ENCODE assay signal across 8 cellular contexts in genomic region chr16:67542464-67542863, GRCh38. TPM values are rescaled to one million over a fixed set of nuclear protein-coding genes. Genes with fewer than 3 reads are reported as not detected.
DNase-seq lines count a peak whose midpoint lies in the region; ATAC-seq and TF ChIP-seq lines count a peak whose summit lies in the region.

No MANE protein-coding gene starts in this region.

- peak; percentile 89 for DNase-seq in MV-4-11 (lab: John Stamatoyannopoulos, UW)
- DNase-seq in activated CD4-positive, alpha-beta memory T cell treated with anti-CD3 and anti-CD28 coated beads for 36 hours = peak; percentile 77
- DNase-seq in erythroblast (lab: John Stamatoyannopoulos, UW) = peak; percentile 81 to 89
- DNase-seq in stimulated activated CD4-positive, alpha-beta T cell treated with anti-CD3 and anti-CD28 coated beads, Interleukin-2, amount 100 ng/mL, for 4 hours (ENCODE audit: low read depth) = peak; percentile 49
- no peak for DNase-seq in type B pancreatic cell (ENCODE audit: extremely low spot score, unreplicated experiment)
- no peak for DNase-seq in superior temporal gyrus (ENCODE audit: extremely low spot score)
- no peak for DNase-seq in NCI-H1436 (lab: John Stamatoyannopoulos, UW)

- H3K36me3 Mint-ChIP-seq in activated CD4-positive, alpha-beta memory T cell treated with anti-CD3 and anti-CD28 coated beads for 36 hours = peaks cover 7% of the 10 kb centered on the region
- peaks cover 10% of the 10 kb centered on the region for H3K36me3 Mint-ChIP-seq in type B pancreatic cell

- peak overlapping the region; percentile 54 for H3K27ac Mint-ChIP-seq in activated CD4-positive, alpha-beta memory T cell treated with anti-CD3 and anti-CD28 coated beads for 36 hours
- no peak overlapping the region for H3K27ac Mint-ChIP-seq in type B pancreatic cell

- no peak for TF ChIP-seq CTCF in type B pancreatic cell (conservative IDR thresholded peaks at IDR 0.05)

- intact Hi-C loops in activated CD4-positive, alpha-beta memory T cell treated with anti-CD3 and anti-CD28 coated beads for 36 hours (cut with micrococcal nuclease) = no loop called here

- H3K27me3 Mint-ChIP-seq in activated CD4-positive, alpha-beta memory T cell treated with anti-CD3 and anti-CD28 coated beads for 36 hours = no peaks in the 10 kb centered on the region
- H3K27me3 Mint-ChIP-seq in type B pancreatic cell = peaks cover 11% of the 10 kb centered on the region

- no peak overlapping the region for H3K4me3 Mint-ChIP-seq in activated CD4-positive, alpha-beta memory T cell treated with anti-CD3 and anti-CD28 coated beads for 36 hours
- no peak overlapping the region for H3K4me3 Mint-ChIP-seq in type B pancreatic cell

- no peak for TF ChIP-seq POLR2A in erythroblast (IDR thresholded peaks at IDR 0.05; ENCODE audit: low read length)

- POLR2A ChIA-PET in activated CD4-positive, alpha-beta memory T cell treated with anti-CD3 and anti-CD28 coated beads for 36 hours (lab: Charles Lee) = no interaction called here

- peaks cover 29% of the 10 kb centered on the region for H3K4me1 Mint-ChIP-seq in activated CD4-positive, alpha-beta memory T cell treated with anti-CD3 and anti-CD28 coated beads for 36 hours (ENCODE audit: low read depth)
- H3K4me1 Mint-ChIP-seq in type B pancreatic cell (ENCODE audit: unreplicated experiment) = peaks cover 9% of the 10 kb centered on the region

- CTCF ChIA-PET in activated CD4-positive, alpha-beta memory T cell treated with anti-CD3 and anti-CD28 coated beads for 36 hours (lab: Charles Lee) = interaction anchor here (0.6 to 1.8 kb wide), 3 partner anchors 49 to 126 kb away, joined by 3 to 4 read pairs (median 3); partner anchors contain the start of gene ATP6V0D1

- ATAC-seq in GM18511 (IDR thresholded peaks at IDR 0.05; ENCODE audit: unreplicated experiment) = peak; percentile 37

- no peaks in the 10 kb centered on the region for H3K9me3 Mint-ChIP-seq in activated CD4-positive, alpha-beta memory T cell treated with anti-CD3 and anti-CD28 coated beads for 36 hours
- no peaks in the 10 kb centered on the region for H3K9me3 Mint-ChIP-seq in type B pancreatic cell

RNA-seq across cellular contexts. Expression of gene RIPOR1, which starts 13.8 kb away (rescaled TPM):
- 10 to 100 TPM; 33.4 to 37.9 TPM for total RNA-seq in activated CD4-positive, alpha-beta memory T cell treated with anti-CD3 and anti-CD28 coated beads for 36 hours
- 38.5 and 43.1 TPM in 2 replicates for total RNA-seq in type B pancreatic cell (ENCODE audit: low replicate concordance)

RNA-seq across cellular contexts. Expression of gene CTCF, which starts 19.9 kb away (rescaled TPM):
- 10 to 100 TPM; 48.9 to 51.5 TPM for total RNA-seq in activated CD4-positive, alpha-beta memory T cell treated with anti-CD3 and anti-CD28 coated beads for 36 hours
- 48.4 and 57.8 TPM in 2 replicates for total RNA-seq in type B pancreatic cell (ENCODE audit: low replicate concordance)

RNA-seq across cellular contexts. Expression of gene AGRP, which starts 59.1 kb away (rescaled TPM):
- not detected for total RNA-seq in activated CD4-positive, alpha-beta memory T cell treated with anti-CD3 and anti-CD28 coated beads for 36 hours
- not detected in 2 replicates for total RNA-seq in type B pancreatic cell (ENCODE audit: low replicate concordance)

Comparison
In these comparisons a context has a peak if more than half of its experiments do, and no peak if none do; other contexts are left out.
1. DNase-seq: peak in MV-4-11 (single experiment), activated CD4-positive, alpha-beta memory T cell treated with anti-CD3 and anti-CD28 coated beads for 36 hours (single experiment), erythroblast (2 of 2) and stimulated activated CD4-positive, alpha-beta T cell treated with anti-CD3 and anti-CD28 coated beads, Interleukin-2, amount 100 ng/mL, for 4 hours (single experiment); none in type B pancreatic cell (single experiment), superior temporal gyrus (single experiment) and NCI-H1436 (single experiment).